8 cellular contexts compared by ENCODE assay signal in the genomic region with DNA sequence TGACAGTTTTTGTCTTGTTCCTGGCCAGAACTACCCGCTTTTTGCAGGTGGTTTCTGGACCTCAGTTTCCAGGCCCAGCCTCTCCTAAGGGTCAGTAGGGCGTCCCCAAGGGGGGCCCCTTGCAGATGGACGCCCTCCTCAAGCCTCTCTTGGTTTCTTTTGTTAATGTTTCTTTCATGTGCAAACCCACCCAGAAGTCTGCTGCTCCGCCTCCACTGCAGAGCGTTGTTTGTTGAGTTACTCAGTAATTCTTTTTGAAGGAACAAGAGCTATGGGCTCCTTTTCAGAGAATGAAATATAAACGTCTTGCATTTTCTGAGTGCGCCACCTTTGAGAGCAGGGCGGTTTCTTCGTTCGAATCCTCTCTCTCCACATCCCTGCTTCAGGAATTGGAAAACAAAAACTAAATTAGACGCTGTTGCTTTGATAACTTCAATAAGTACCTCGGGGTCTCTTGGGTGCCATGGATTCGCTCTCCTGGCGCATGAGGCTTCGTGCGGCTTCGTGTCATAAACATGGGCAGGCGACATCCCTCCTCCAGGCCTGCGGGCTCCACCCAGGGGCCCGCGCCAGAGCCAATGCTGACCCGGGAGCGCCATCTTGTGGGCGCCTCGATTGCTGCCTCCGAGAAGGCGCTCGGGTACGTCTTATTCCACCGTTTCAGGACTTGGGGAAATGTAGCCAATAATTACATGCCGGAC. TPM values are rescaled to one million over a fixed set of nuclear protein-coding genes. Genes with fewer than 3 reads are reported as not detected.
DNase-seq lines count a peak whose midpoint lies in the region; ATAC-seq and TF ChIP-seq lines count a peak whose summit lies in the region.

No MANE protein-coding gene starts in this region.

- no peak overlapping the region for H3K4me3 ChIP-seq in ovary
- no peak overlapping the region for H3K4me3 ChIP-seq in testis

- TF ChIP-seq CTCF in LNCAP (IDR thresholded peaks at IDR 0.05) (peak; percentile 96), ovary (IDR thresholded peaks at IDR 0.05) (peak; percentile 65 to 91 (median 70)), testis (IDR thresholded peaks at IDR 0.05) (peak; percentile 62 to 89 (median 79))

- no peak for TF ChIP-seq EP300 in ovary (IDR thresholded peaks at IDR 0.05)

- WGBS in ovary, 3 donors, result 19 to 22% (median 20%) methylated on average over 31 of the region's 31 CpGs
- 22 to 26% methylated on average over 29 to 31 of the region's 31 CpGs for WGBS in testis, 2 donors

- H3K36me3 ChIP-seq in ovary, result no peaks in the 10 kb centered on the region
- no peaks in the 10 kb centered on the region for H3K36me3 ChIP-seq in testis (ENCODE audit: low read depth, missing control alignments)

- in situ Hi-C loops in SK-MEL-5 (cut with HindIII; ENCODE audit: low pct_unique_long_range_greater_than_20kb, low sequenced_read_pairs), result no loop called here

- H3K4me1 ChIP-seq in ovary (ENCODE audit: insufficient read depth) (no peaks in the 10 kb centered on the region), testis (peaks cover 7% of the 10 kb centered on the region)

- H3K27ac ChIP-seq in ovary (no peak overlapping the region), testis (no peak overlapping the region)

- intact Hi-C loops in ovary (cut with DNase I), result loop anchor here in 1 of 4 donors (5.0 kb wide), 1 partner anchor 507 kb away; no protein-coding TSS in a partner anchor
- intact Hi-C loops in testis (cut with DNase I; ENCODE audit: low total_unique reads), result loop anchor here (10.0 kb wide), 1 partner anchor 510 kb away; no protein-coding TSS in a partner anchor

- H3K27me3 ChIP-seq in ovary (no peaks in the 10 kb centered on the region), testis (no peaks in the 10 kb centered on the region)

- TF ChIP-seq POLR2A in ovary (IDR thresholded peaks at IDR 0.05) (no peak), testis (IDR thresholded peaks at IDR 0.05) (no peak)

- H3K9me3 ChIP-seq in ovary (no peaks in the 10 kb centered on the region), testis (no peaks in the 10 kb centered on the region)

- DNase-seq in DMS53 (lab: John Stamatoyannopoulos, UW), result peak; percentile 89
- peak; percentile 81 for DNase-seq in SK-MEL-5 (ENCODE audit: low read depth, low spot score)
- peak; percentile 66 for DNase-seq in activated gamma-delta T cell treated with anti-CD3 and anti-CD28 coated beads, Interleukin-2, amount 50 U/mL, for 16 hours (ENCODE audit: low read depth)
- DNase-seq in globus pallidus (ENCODE audit: low spot score), result peak; percentile 77
- peak; percentile 77 to 90 (median 85) for DNase-seq in ovary
- DNase-seq in testis, result peak; percentile 90

- ATAC-seq in GM21786 (IDR thresholded peaks at IDR 0.05; ENCODE audit: unreplicated experiment), result peak; percentile 96

RNA-seq across cellular contexts. Expression of a gene that starts 38.3 kb away (rescaled TPM):
- total RNA-seq in SK-MEL-5 (2014; rRNA removed; shearing (Covaris generic)), result not detected in 2 replicates
- polyA plus RNA-seq in SK-MEL-5 (2015; cell fraction: cytosol; rRNA removed), result not detected in 2 replicates
- polyA plus RNA-seq in SK-MEL-5 (2015; cell fraction: nucleus; rRNA removed), result not detected in 2 replicates
- 10 to 100 TPM in 6 of 7 donors, 1 to 10 TPM in 1; 6.2 to 28.3 (median 13.0) TPM for total RNA-seq in ovary
- polyA plus RNA-seq in ovary, result 10 to 100 TPM; 11.1 to 11.4 TPM
- 10 to 100 TPM; 25.4 to 27.6 TPM for total RNA-seq in testis
- 13.7 TPM for polyA plus RNA-seq in testis (ENCODE audit: insufficient read depth, low read depth, low replicate concordance)
